In genomic region chr12:105357162-105357691, GRCh38 we compare ENCODE assay signal across 8 cellular contexts.
DNase-seq lines count a peak whose midpoint lies in the region; ATAC-seq and TF ChIP-seq lines count a peak whose summit lies in the region.

No MANE protein-coding gene starts in this region.

- TF ChIP-seq CTCF in GM10266 (IDR thresholded peaks at IDR 0.05; ENCODE audit: control insufficient read depth, insufficient read depth, low read depth, missing control alignments) (no peak), fibroblast of mammary gland (conservative IDR thresholded peaks at IDR 0.05; ENCODE audit: control insufficient read depth, insufficient read depth, low read depth, low read length) (no peak)

- DNase-seq in GM10266 (ENCODE audit: extremely low spot score) (peak; percentile 47), fibroblast of mammary gland (ENCODE audit: low read depth) (peak; percentile 30), SW 1271 (lab: John Stamatoyannopoulos, UW) (no peak), SKM-1 treated with dmso at 0.1 percent for 144 hours (lab: John Stamatoyannopoulos, UW; ENCODE audit: unreplicated experiment) (no peak), NOMO-1 (lab: John Stamatoyannopoulos, UW; ENCODE audit: unreplicated experiment in 2 of 2) (no peak), DMS153 (lab: John Stamatoyannopoulos, UW) (no peak)

- no peak overlapping the region for H3K4me3 ChIP-seq in fibroblast of mammary gland (ENCODE audit: control insufficient read depth, low read depth, low read length)

- ATAC-seq in GM21447 (IDR thresholded peaks at IDR 0.05; ENCODE audit: unreplicated experiment) (peak; percentile 80), HG03565 (IDR thresholded peaks at IDR 0.05; ENCODE audit: unreplicated experiment) (peak; percentile 75)

Comparison
In these comparisons a context has a peak if more than half of its experiments do, and no peak if none do; other contexts are left out.
1. DNase-seq: peak in GM10266 (single experiment) and fibroblast of mammary gland (single experiment); none in SW 1271 (0 of 2), SKM-1 treated with dmso at 0.1 percent for 144 hours (single experiment), NOMO-1 (0 of 2) and DMS153 (single experiment).